15 cellular contexts compared by ENCODE assay signal in genomic region chr20:37821691-37822655, GRCh38.
DNase-seq lines count a peak whose midpoint lies in the region; ATAC-seq, FAIRE-seq and TF ChIP-seq lines count a peak whose summit lies in the region.
"Had no signal": no experiment of that assay in that cellular context is flagged by ENCODE, and none has a peak within 500 bp of the region (broad histone marks: within the 10 kb centered on the region; RNA-seq: fewer than 3 reads in every experiment).

No MANE protein-coding gene starts in this region.

- no peaks in the 10 kb centered on the region for H3K27me3 ChIP-seq in right atrium auricular region
- H3K27me3 ChIP-seq: ovary had no signal

- no peak overlapping the region for H3K4me3 ChIP-seq in right atrium auricular region
- H3K4me3 ChIP-seq: ovary, PC-9 had no signal

- no peak overlapping the region for H3K27ac ChIP-seq in right atrium auricular region
- H3K27ac ChIP-seq: ovary, PC-9 had no signal

- peaks cover 39% of the 10 kb centered on the region for H3K4me1 Mint-ChIP-seq in nephron
- H3K4me1 Mint-ChIP-seq in stimulated activated memory B cell treated with anti-CD40 and anti-IgM and Interleukin-4, amounts not matched to agents 10 μg/mL and 1 μg/mL and 100 μg/mL, for 72 hours, result peaks cover 19% of the 10 kb centered on the region

- DNase-seq in AG08395 (ENCODE audit: low spot score) (peak; percentile 94), HTR-8/SVneo (ENCODE audit: insufficient read length, low spot score) (peak; percentile 81), dedifferentiated amniotic fluid mesenchymal stem cell (ENCODE audit: extremely low spot score) (peak; percentile 86), right atrium auricular region (ENCODE audit: low spot score) (no peak), GM13976 (ENCODE audit: low spot score) (no peak)
- DNase-seq: aorta, C1 segment of cervical spinal cord, left colon, ovary, PC-9, substantia nigra, T-helper 9 cell had no signal

- H3K27ac Mint-ChIP-seq in nephron, result peak overlapping the region; percentile 83 to 88 (median 86)
- H3K27ac Mint-ChIP-seq in stimulated activated memory B cell treated with anti-CD40 and anti-IgM and Interleukin-4, amounts not matched to agents 10 μg/mL and 1 μg/mL and 100 μg/mL, for 72 hours, result no peak overlapping the region

- no peak for ATAC-seq in stimulated activated memory B cell treated with anti-CD40 and anti-IgM and Interleukin-4, amounts not matched to agents 10 μg/mL and 1 μg/mL and 100 μg/mL, for 72 hours
- no peak for ATAC-seq in GM18505 (IDR thresholded peaks at IDR 0.05; ENCODE audit: unreplicated experiment)
- ATAC-seq: left colon had no signal

- H3K36me3 ChIP-seq in right atrium auricular region, result no peaks in the 10 kb centered on the region
- H3K36me3 ChIP-seq: ovary had no signal

- H3K9me3 ChIP-seq in right atrium auricular region, result no peaks in the 10 kb centered on the region
- H3K9me3 ChIP-seq: ovary had no signal

- TF ChIP-seq CTCF in nephron (IDR thresholded peaks at IDR 0.05; ENCODE audit: unreplicated experiment in 3 of 3), result no peak
- TF ChIP-seq CTCF in right atrium auricular region (IDR thresholded peaks at IDR 0.05), result no peak
- TF ChIP-seq CTCF in GM13976 (IDR thresholded peaks at IDR 0.05; ENCODE audit: borderline replicate concordance, control extremely low read depth, extremely low read depth, insufficient read depth, missing control alignments), result no peak

- in situ Hi-C loops in GM13976 (cut with MboI; ENCODE audit: low sequenced_read_pairs, unreplicated experiment), result no loop called here

- H3K36me3 Mint-ChIP-seq in nephron (ENCODE audit: low read depth), result peaks cover 6% of the 10 kb centered on the region
- H3K36me3 Mint-ChIP-seq in stimulated activated memory B cell treated with anti-CD40 and anti-IgM and Interleukin-4, amounts not matched to agents 10 μg/mL and 1 μg/mL and 100 μg/mL, for 72 hours, result peaks cover 23% of the 10 kb centered on the region

- H3K27me3 Mint-ChIP-seq in nephron (ENCODE audit: low read depth), result no peaks in the 10 kb centered on the region
- H3K27me3 Mint-ChIP-seq in stimulated activated memory B cell treated with anti-CD40 and anti-IgM and Interleukin-4, amounts not matched to agents 10 μg/mL and 1 μg/mL and 100 μg/mL, for 72 hours, result no peaks in the 10 kb centered on the region

- H3K9me3 Mint-ChIP-seq in nephron, result no peaks in the 10 kb centered on the region
- H3K9me3 Mint-ChIP-seq in stimulated activated memory B cell treated with anti-CD40 and anti-IgM and Interleukin-4, amounts not matched to agents 10 μg/mL and 1 μg/mL and 100 μg/mL, for 72 hours, result no peaks in the 10 kb centered on the region

- TF ChIP-seq POLR2A in GM18505 (IDR thresholded peaks at IDR 0.05; ENCODE audit: borderline replicate concordance, extremely low read depth, insufficient read depth, insufficient read length), result no peak

- peak overlapping the region in 1 of 3 experiments; percentile 34 for H3K4me3 Mint-ChIP-seq in nephron
- no peak overlapping the region for H3K4me3 Mint-ChIP-seq in stimulated activated memory B cell treated with anti-CD40 and anti-IgM and Interleukin-4, amounts not matched to agents 10 μg/mL and 1 μg/mL and 100 μg/mL, for 72 hours

- peak; percentile 89 for FAIRE-seq in HTR-8/SVneo (lab: Jason Lieb, UNC)

- no peaks in the 10 kb centered on the region for H3K4me1 ChIP-seq in right atrium auricular region

Comparison
In these comparisons a context has a peak if more than half of its experiments do, and no peak if none do; other contexts are left out.
1. DNase-seq: peak in AG08395 (single experiment), HTR-8/SVneo (single experiment) and dedifferentiated amniotic fluid mesenchymal stem cell (single experiment); none in right atrium auricular region (single experiment) and GM13976 (single experiment).